Comparison of ENCODE assay signal across 3 cellular contexts in genomic region chr1:56873213-56873612, GRCh38.
TF ChIP-seq lines count a peak whose summit lies in the region.

No MANE protein-coding gene starts in this region.

TF ChIP-seq in GM12891, 5 proteins besides CTCF, POLR2A, EP300 and RAD21:
- TF ChIP-seq PAX5 (IDR thresholded peaks at IDR 0.05; ENCODE audit: insufficient read depth, low read length, severe bottlenecking) (no peak), SPI1 (IDR thresholded peaks at IDR 0.05; ENCODE audit: low read depth, low read length) (peak; percentile 53)

TF ChIP-seq in IMR-90, 13 proteins besides CTCF, POLR2A, EP300 and RAD21:
- TF ChIP-seq, protein P1, sequence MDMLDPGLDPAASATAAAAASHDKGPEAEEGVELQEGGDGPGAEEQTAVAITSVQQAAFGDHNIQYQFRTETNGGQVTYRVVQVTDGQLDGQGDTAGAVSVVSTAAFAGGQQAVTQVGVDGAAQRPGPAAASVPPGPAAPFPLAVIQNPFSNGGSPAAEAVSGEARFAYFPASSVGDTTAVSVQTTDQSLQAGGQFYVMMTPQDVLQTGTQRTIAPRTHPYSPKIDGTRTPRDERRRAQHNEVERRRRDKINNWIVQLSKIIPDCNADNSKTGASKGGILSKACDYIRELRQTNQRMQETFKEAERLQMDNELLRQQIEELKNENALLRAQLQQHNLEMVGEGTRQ (IDR thresholded peaks at IDR 0.05; ENCODE audit: low read depth, low read length): no peak
- TF ChIP-seq NFE2L2 (IDR thresholded peaks at IDR 0.05; ENCODE audit: low read depth, low read length) (no peak), FOS (IDR thresholded peaks at IDR 0.05; ENCODE audit: low read depth, low read length) (no peak), MAZ (IDR thresholded peaks at IDR 0.05; ENCODE audit: borderline replicate concordance, low read depth, low read length) (no peak), RFX5 (IDR thresholded peaks at IDR 0.05; ENCODE audit: low read depth, low read length) (no peak), SMC3 (IDR thresholded peaks at IDR 0.05; ENCODE audit: low read depth, low read length) (no peak), MXI1 (IDR thresholded peaks at IDR 0.05; ENCODE audit: borderline replicate concordance, low read depth, low read length) (no peak)

TF ChIP-seq in K562, 482 proteins besides CTCF, POLR2A, EP300 and RAD21:
- TF ChIP-seq SPI1 (IDR thresholded peaks at IDR 0.05; ENCODE audit: borderline replicate concordance, low read depth, low read length) (peak; percentile 81), SMAD3 (CRISPR knock-in tag; conservative IDR thresholded peaks at IDR 0.05) (no peak), SRSF3 (IDR thresholded peaks at IDR 0.05; ENCODE audit: insufficient read depth, low read length) (no peak), RBM25 (IDR thresholded peaks at IDR 0.05; ENCODE audit: low read depth, low read length, severe bottlenecking) (peak; percentile 45)
